14 cellular contexts compared by ENCODE assay signal in genomic region chr13:34416833-34417425, GRCh38.
DNase-seq lines count a peak whose midpoint lies in the region; ATAC-seq and TF ChIP-seq lines count a peak whose summit lies in the region.
"Had no signal": no experiment of that assay in that cellular context is flagged by ENCODE, and none has a peak within 500 bp of the region (broad histone marks: within the 10 kb centered on the region; RNA-seq: fewer than 3 reads in every experiment).

No MANE protein-coding gene starts in this region.

- no peak for ATAC-seq in activated naive CD4-positive, alpha-beta T cell treated with anti-CD3 and anti-CD28 coated beads, Interleukin-2, amount 50 U/mL, for 72 hours
- ATAC-seq in HG02763 (IDR thresholded peaks at IDR 0.05; ENCODE audit: unreplicated experiment) (no peak), HG03565 (IDR thresholded peaks at IDR 0.05; ENCODE audit: unreplicated experiment) (no peak)

- no peak for TF ChIP-seq CTCF in retinal pigment epithelial cell (conservative IDR thresholded peaks at IDR 0.05; ENCODE audit: low read depth, low read length)

- no peaks in the 10 kb centered on the region for H3K4me1 Mint-ChIP-seq in immature natural killer cell
- H3K4me1 Mint-ChIP-seq: activated naive CD4-positive, alpha-beta T cell treated with anti-CD3 and anti-CD28 coated beads, Interleukin-2, amount 50 U/mL, for 24 hours had no signal

- no peak overlapping the region for H3K4me3 Mint-ChIP-seq in immature natural killer cell
- H3K4me3 Mint-ChIP-seq: activated naive CD4-positive, alpha-beta T cell treated with anti-CD3 and anti-CD28 coated beads, Interleukin-2, amount 50 U/mL, for 24 hours had no signal

- no peak overlapping the region for H3K27ac Mint-ChIP-seq in activated naive CD4-positive, alpha-beta T cell treated with anti-CD3 and anti-CD28 coated beads, Interleukin-2, amount 50 U/mL, for 72 hours
- H3K27ac Mint-ChIP-seq in immature natural killer cell = no peak overlapping the region
- H3K27ac Mint-ChIP-seq: activated naive CD4-positive, alpha-beta T cell treated with anti-CD3 and anti-CD28 coated beads, Interleukin-2, amount 50 U/mL, for 24 hours; progenitor cell of endocrine pancreas had no signal

- H3K9me3 Mint-ChIP-seq in activated naive CD4-positive, alpha-beta T cell treated with anti-CD3 and anti-CD28 coated beads, Interleukin-2, amount 50 U/mL, for 72 hours = peaks cover 4% of the 10 kb centered on the region in 2 donors
- peaks cover 7 to 22% (median 16%) of the 10 kb centered on the region in 6 donors for H3K9me3 Mint-ChIP-seq in immature natural killer cell
- H3K9me3 Mint-ChIP-seq: activated naive CD4-positive, alpha-beta T cell treated with anti-CD3 and anti-CD28 coated beads, Interleukin-2, amount 50 U/mL, for 24 hours had no signal

- H3K4me3 ChIP-seq in retinal pigment epithelial cell (ENCODE audit: low read length) = no peak overlapping the region

- DNase-seq in G401 (ENCODE audit: low spot score) = peak; percentile 76
- DNase-seq in RPMI7951 (ENCODE audit: low read depth) = peak; percentile 8
- DNase-seq in globus pallidus (ENCODE audit: low spot score) = peak; percentile 79
- peak; percentile 93 for DNase-seq in retinal pigment epithelial cell (ENCODE audit: low read depth)
- DNase-seq in activated naive CD4-positive, alpha-beta T cell treated with anti-CD3 and anti-CD28 coated beads, Interleukin-2, amount 50 U/mL, for 72 hours (ENCODE audit: low spot score in 2 of 2) = no peak
- no peak for DNase-seq in immature natural killer cell
- DNase-seq: activated CD4-positive, alpha-beta T cell treated with anti-CD3 and anti-CD28 coated beads, Interleukin-2, amount 50 U/mL, for 48 hours; Caco-2; kidney glomerular epithelial cell; NCI-H2171 treated with DMSO at 0.1 percent for 48 hours had no signal

- in situ Hi-C loops in G401 (cut with HindIII; ENCODE audit: low sequenced_read_pairs) = no loop called here

- no peaks in the 10 kb centered on the region for H3K36me3 Mint-ChIP-seq in activated naive CD4-positive, alpha-beta T cell treated with anti-CD3 and anti-CD28 coated beads, Interleukin-2, amount 50 U/mL, for 72 hours
- no peaks in the 10 kb centered on the region for H3K36me3 Mint-ChIP-seq in immature natural killer cell
- H3K36me3 Mint-ChIP-seq: activated naive CD4-positive, alpha-beta T cell treated with anti-CD3 and anti-CD28 coated beads, Interleukin-2, amount 50 U/mL, for 24 hours had no signal

- peaks cover 0 to 2% (median 0%) of the 10 kb centered on the region in 3 donors for H3K27me3 Mint-ChIP-seq in immature natural killer cell (ENCODE audit: low read depth in 3 of 3)
- H3K27me3 Mint-ChIP-seq: activated naive CD4-positive, alpha-beta T cell treated with anti-CD3 and anti-CD28 coated beads, Interleukin-2, amount 50 U/mL, for 24 hours; progenitor cell of endocrine pancreas had no signal

Comparison
In these comparisons a context has a peak if more than half of its experiments do, and no peak if none do; other contexts are left out.
1. DNase-seq: peak in G401 (single experiment), RPMI7951 (single experiment), globus pallidus (single experiment) and retinal pigment epithelial cell (single experiment); none in activated naive CD4-positive, alpha-beta T cell treated with anti-CD3 and anti-CD28 coated beads, Interleukin-2, amount 50 U/mL, for 72 hours (0 of 2) and immature natural killer cell (0 of 3).